In the genomic region with DNA sequence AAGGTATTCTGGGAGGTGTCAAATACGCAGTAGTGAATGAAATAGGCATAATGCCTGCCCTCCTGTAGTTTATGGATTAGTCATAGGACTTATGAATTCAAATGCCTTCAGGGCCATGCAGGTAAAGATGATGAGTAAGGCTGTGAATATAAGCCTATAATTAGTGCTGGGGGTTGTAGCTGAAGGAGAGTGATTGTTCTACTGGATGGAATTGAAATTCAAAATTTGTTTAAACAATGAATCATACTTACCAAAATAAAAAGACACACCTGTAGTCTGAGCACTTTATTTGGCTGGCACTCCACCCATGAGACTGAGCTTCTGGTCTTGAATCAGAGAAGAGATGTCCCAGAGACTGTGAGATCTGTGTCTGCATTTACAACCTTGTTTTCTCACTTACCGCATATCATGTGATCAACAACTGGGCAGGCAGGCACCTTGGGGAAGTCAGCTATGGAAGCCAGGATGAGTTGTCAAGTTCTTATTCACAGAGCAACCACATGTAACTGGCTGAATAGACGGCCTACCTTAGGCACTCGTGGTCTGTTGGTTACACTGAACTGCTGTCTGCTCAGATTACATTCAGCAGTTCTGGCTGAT, we compare ENCODE assay signal across 1 cellular context.
TF ChIP-seq lines count a peak whose summit lies in the region.

No MANE protein-coding gene starts in this region.

TF ChIP-seq in SK-N-SH, 30 proteins besides CTCF, POLR2A, EP300 and RAD21 (continued from another document):
- TF ChIP-seq MEF2A (IDR thresholded peaks at IDR 0.05; ENCODE audit: borderline replicate concordance, low read depth) (no peak), SIN3A (IDR thresholded peaks at IDR 0.05; ENCODE audit: borderline replicate concordance, low read depth, low read length) (no peak), TCF12 (IDR thresholded peaks at IDR 0.05) (no peak), NRF1 (IDR thresholded peaks at IDR 0.05; ENCODE audit: low read depth, low read length) (no peak)
